In genomic region chr6:52176550-52176949, GRCh38 we compare ENCODE assay signal across 1 cellular context.
TF ChIP-seq lines count a peak whose summit lies in the region.

No MANE protein-coding gene starts in this region.

TF ChIP-seq in GM12878, 131 proteins besides CTCF, POLR2A, EP300 and RAD21 (continued from another document):
- TF ChIP-seq ATF2 (IDR thresholded peaks at IDR 0.05; ENCODE audit: low read length) (peak; percentile 56; the same call in 1 of the 2 replicates), SMARCA5 (IDR thresholded peaks at IDR 0.05) (no peak), RELA (IDR thresholded peaks at IDR 0.05; ENCODE audit: borderline replicate concordance, partially characterized antibody) (no peak), TCF3 (IDR thresholded peaks at IDR 0.05; ENCODE audit: borderline replicate concordance, insufficient read depth, low read depth, low read length) (0 out of 2 replicates have a peak, but pooled peaks have one; percentile 61), NFIC (IDR thresholded peaks at IDR 0.05; ENCODE audit: low read depth, low read length) (peak; percentile 70), CEBPB (IDR thresholded peaks at IDR 0.05; ENCODE audit: borderline replicate concordance in 1 of 2, low read depth in 2 of 2, low read length in 2 of 2) (peak in 1 of 2 experiments; percentile 40; a peak in 1 of 4 replicates), PAX5 (IDR thresholded peaks at IDR 0.05; ENCODE audit: borderline replicate concordance, low read depth, low read length) (peak; percentile 62; the same call in 1 of the 2 replicates), EED (IDR thresholded peaks at IDR 0.05; ENCODE audit: low read depth) (no peak), FOXM1 (IDR thresholded peaks at IDR 0.05; ENCODE audit: low read depth, low read length) (0 out of 2 replicates have a peak, but pooled peaks have one; percentile 39), NR2C1 (IDR thresholded peaks at IDR 0.05) (no peak), ATF7 (IDR thresholded peaks at IDR 0.05; ENCODE audit: low read depth) (no peak), HDGF (IDR thresholded peaks at IDR 0.05) (no peak), SPI1 (IDR thresholded peaks at IDR 0.05; ENCODE audit: borderline replicate concordance, insufficient read depth, low read depth, low read length) (0 out of 2 replicates have a peak, but pooled peaks have one; percentile 7), MEF2A (IDR thresholded peaks at IDR 0.05; ENCODE audit: insufficient read depth, low read depth, low read length) (0 out of 2 replicates have a peak, but pooled peaks have one; percentile 13), TCF12 (IDR thresholded peaks at IDR 0.05; ENCODE audit: low read depth, low read length) (peak; percentile 69; the same call in 1 of the 2 replicates), ZBTB33 (IDR thresholded peaks at IDR 0.05) (no peak), DPF2 (IDR thresholded peaks at IDR 0.05) (no peak)
